Comparison of ENCODE assay signal across 32 cellular contexts in the genomic region with DNA sequence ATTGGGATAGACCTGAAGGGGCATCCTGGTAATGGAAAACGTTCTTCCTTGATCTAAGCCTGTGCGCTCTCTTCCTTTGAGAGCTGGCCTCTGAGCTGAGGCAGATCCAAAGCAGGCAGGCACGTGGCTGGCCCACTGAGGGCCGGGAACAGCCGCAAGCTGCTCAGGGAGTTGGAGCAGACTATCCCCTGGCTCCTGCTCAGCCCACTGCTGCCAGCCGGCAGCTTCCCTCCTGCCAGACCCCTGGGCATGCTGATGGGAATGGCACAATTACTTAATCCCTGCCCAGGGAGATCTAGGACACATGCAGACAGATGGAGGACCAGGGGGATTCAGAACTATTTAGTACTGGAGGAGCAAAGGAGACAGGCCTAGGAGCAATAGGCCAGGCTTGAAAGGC. TPM values are rescaled to one million over a fixed set of nuclear protein-coding genes. Genes with fewer than 3 reads are reported as not detected.
DNase-seq lines count a peak whose midpoint lies in the region; ATAC-seq and TF ChIP-seq lines count a peak whose summit lies in the region.
"Had no signal": no experiment of that assay in that cellular context is flagged by ENCODE, and none has a peak within 500 bp of the region (broad histone marks: within the 10 kb centered on the region; RNA-seq: fewer than 3 reads in every experiment).

No MANE protein-coding gene starts in this region.

- H2BK15ac ChIP-seq in H9 (ENCODE audit: low read depth, low read length), result no peak overlapping the region

- no peak overlapping the region for H2BK120ac ChIP-seq in H9 (ENCODE audit: low read depth, low read length, poor library complexity, severe bottlenecking)

- peaks cover 7 to 11% of the 10 kb centered on the region in 2 experiments for H3K4me1 Mint-ChIP-seq in H9
- H3K4me1 Mint-ChIP-seq in mesothelial cell of epicardium, result no peaks in the 10 kb centered on the region

- H4K5ac ChIP-seq in H9 (ENCODE audit: insufficient read length, low read depth, low read length), result no peak overlapping the region

- no peak overlapping the region for H3K4ac ChIP-seq in H9 (ENCODE audit: low read depth, low read length)

- no peak overlapping the region for H2AK5ac ChIP-seq in H9 (ENCODE audit: insufficient read length, low read length)

- no peak overlapping the region for H3K18ac ChIP-seq in H9 (ENCODE audit: insufficient read length, low read depth, low read length)

- no peaks in the 10 kb centered on the region for H3K9me3 ChIP-seq in H9 (ENCODE audit: control insufficient read depth, low read depth, low read length)
- H3K9me3 ChIP-seq: colonic mucosa had no signal

- no peak overlapping the region for H3K27ac ChIP-seq in H9 (ENCODE audit: insufficient read length, low read depth, low read length)
- H3K27ac ChIP-seq: colonic mucosa, HL-60 had no signal

- no peak overlapping the region for H3K9ac ChIP-seq in H9 (ENCODE audit: extremely low read depth, insufficient read length, low read length)

- H3K79me2 ChIP-seq in H9 (ENCODE audit: insufficient read depth, low read length), result no peaks in the 10 kb centered on the region

- H3K27ac Mint-ChIP-seq in H9 (peak overlapping the region in 1 of 3 experiments; percentile 18; a peak in 1 of 7 replicates), mesothelial cell of epicardium (no peak overlapping the region)
- H3K27ac Mint-ChIP-seq: activated CD4-positive, alpha-beta T cell treated with anti-CD3 and anti-CD28 coated beads for 36 hours; activated naive CD4-positive, alpha-beta T cell treated with anti-CD3 and anti-CD28 coated beads, Interleukin-2, amount 50 U/mL, for 24 hours; natural killer cell; stimulated activated naive B cell treated with anti-CD40 and anti-IgM and Interleukin-4, amounts not matched to agents 10 μg/mL and 1 μg/mL and 100 μg/mL, for 72 hours; T-helper 2 cell treated with Interferon-gamma antibody and Interleukin-4, amounts not matched to agents 5 μg/mL and 100 μg/mL, for 36 hours; type B pancreatic cell had no signal

- no peaks in the 10 kb centered on the region for H4K20me1 ChIP-seq in H9 (ENCODE audit: control insufficient read depth, insufficient read depth, insufficient read length)

- no peak overlapping the region for H4K8ac ChIP-seq in H9 (replicated peaks; ENCODE audit: insufficient read length, low read depth, low read length)

- no peak overlapping the region for H3K4me2 ChIP-seq in H9 (ENCODE audit: insufficient read depth, insufficient read length, low read length)

- DNase-seq in H9 (peak; percentile 33), anterior cingulate cortex (lab: John Stamatoyannopoulos, UW) (peak in 42 of 58 donors; percentile 3 to 70 (median 24)), islet precursor cell (peak; percentile 51), mesothelial cell of epicardium (ENCODE audit: low spot score in 2 of 2, unreplicated experiment in 2 of 2) (no peak), NCI-H1092 treated with DMSO at 0.1 percent for 48 hours (lab: John Stamatoyannopoulos, UW) (no peak)
- DNase-seq in activated CD4-positive, alpha-beta T cell treated with anti-CD3 and anti-CD28 coated beads, Interleukin-2, amount 50 U/mL, for 1 hour, result no peak
- DNase-seq: activated CD4-positive, alpha-beta T cell treated with anti-CD3 and anti-CD28 coated beads for 36 hours; activated T-cell treated with anti-CD3 and anti-CD28 coated beads for 4 hours; CD4-positive, alpha-beta memory T cell; colonic mucosa; effector memory CD4-positive, alpha-beta T cell; EL; erythroblast; HCEC 1CT; KBM-7; kidney; natural killer cell; NCI-H1105; NCI-H187; NCI-H510A treated with DMSO at 0.1 percent for 48 hours; SIG-M5; stimulated activated naive B cell treated with anti-CD40 and anti-IgM and Interleukin-4, amounts not matched to agents 10 μg/mL and 1 μg/mL and 100 μg/mL, for 72 hours had no signal

- H3K4me3 Mint-ChIP-seq in H9, result no peak overlapping the region
- H3K4me3 Mint-ChIP-seq in mesothelial cell of epicardium, result no peak overlapping the region
- H3K4me3 Mint-ChIP-seq: activated CD4-positive, alpha-beta T cell treated with anti-CD3 and anti-CD28 coated beads for 36 hours; activated naive CD4-positive, alpha-beta T cell treated with anti-CD3 and anti-CD28 coated beads, Interleukin-2, amount 50 U/mL, for 24 hours; CD4-positive, alpha-beta memory T cell; natural killer cell; stimulated activated naive B cell treated with anti-CD40 and anti-IgM and Interleukin-4, amounts not matched to agents 10 μg/mL and 1 μg/mL and 100 μg/mL, for 72 hours; T-helper 2 cell treated with Interferon-gamma antibody and Interleukin-4, amounts not matched to agents 5 μg/mL and 100 μg/mL, for 36 hours; type B pancreatic cell had no signal

- H3K27me3 Mint-ChIP-seq in H9 (ENCODE audit: low read depth) (no peaks in the 10 kb centered on the region; the same call in 1 of the 2 replicates), mesothelial cell of epicardium (ENCODE audit: low read depth) (peaks cover 39% of the 10 kb centered on the region)
- H3K27me3 Mint-ChIP-seq: activated CD4-positive, alpha-beta T cell treated with anti-CD3 and anti-CD28 coated beads for 36 hours; activated naive CD4-positive, alpha-beta T cell treated with anti-CD3 and anti-CD28 coated beads, Interleukin-2, amount 50 U/mL, for 24 hours had no signal

- H4K91ac ChIP-seq in H9 (ENCODE audit: insufficient read length, low read depth, low read length), result no peak overlapping the region

- H2BK12ac ChIP-seq in H9 (ENCODE audit: insufficient read length, low read depth, low read length), result no peak overlapping the region

- no peak for ATAC-seq in GM18498 (IDR thresholded peaks at IDR 0.05; ENCODE audit: unreplicated experiment)
- ATAC-seq: activated CD4-positive, alpha-beta T cell treated with anti-CD3 and anti-CD28 coated beads for 36 hours; natural killer cell; stimulated activated naive B cell treated with anti-CD40 and anti-IgM and Interleukin-4, amounts not matched to agents 10 μg/mL and 1 μg/mL and 100 μg/mL, for 72 hours had no signal

- H3K14ac ChIP-seq in H9 (ENCODE audit: insufficient read depth, low read length), result no peak overlapping the region

- TF ChIP-seq CTCF in H9 (conservative IDR thresholded peaks at IDR 0.05) (no peak), mesothelial cell of epicardium (IDR thresholded peaks at IDR 0.05; ENCODE audit: unreplicated experiment) (no peak)

- no peaks in the 10 kb centered on the region for H3K27me3 ChIP-seq in H9 (ENCODE audit: insufficient read depth, low read length)
- H3K27me3 ChIP-seq: colonic mucosa had no signal

- H3T11ph ChIP-seq in H9 (ENCODE audit: low read length), result no peak overlapping the region

- H3K23me2 ChIP-seq in H9 (ENCODE audit: insufficient read length, low read depth, low read length, poor library complexity, severe bottlenecking), result no peaks in the 10 kb centered on the region

- no peaks in the 10 kb centered on the region for H3K79me1 ChIP-seq in H9 (ENCODE audit: insufficient read depth, low read depth, low read length, poor library complexity, severe bottlenecking)

- no peak overlapping the region for H3K23ac ChIP-seq in H9 (ENCODE audit: insufficient read length, low read depth, low read length)

- H2BK20ac ChIP-seq in H9 (ENCODE audit: low read depth, low read length, poor library complexity, severe bottlenecking), result no peak overlapping the region

- H3K9me3 Mint-ChIP-seq in H9, result no peaks in the 10 kb centered on the region
- no peaks in the 10 kb centered on the region for H3K9me3 Mint-ChIP-seq in mesothelial cell of epicardium
- H3K9me3 Mint-ChIP-seq: activated naive CD4-positive, alpha-beta T cell treated with anti-CD3 and anti-CD28 coated beads, Interleukin-2, amount 50 U/mL, for 24 hours; natural killer cell; T-helper 2 cell treated with Interferon-gamma antibody and Interleukin-4, amounts not matched to agents 5 μg/mL and 100 μg/mL, for 36 hours; type B pancreatic cell had no signal

- H3K56ac ChIP-seq in H9 (ENCODE audit: insufficient read length, low read depth, low read length), result no peak overlapping the region

- no peak overlapping the region for H2AFZ ChIP-seq in H9 (ENCODE audit: low read length)

- H3K36me3 Mint-ChIP-seq in H9 (ENCODE audit: insufficient read depth in 1 of 3, low read depth in 3 of 3) (no peaks in the 10 kb centered on the region), mesothelial cell of epicardium (no peaks in the 10 kb centered on the region)
- H3K36me3 Mint-ChIP-seq: CD4-positive, alpha-beta memory T cell; natural killer cell; stimulated activated naive B cell treated with anti-CD40 and anti-IgM and Interleukin-4, amounts not matched to agents 10 μg/mL and 1 μg/mL and 100 μg/mL, for 72 hours; type B pancreatic cell had no signal

- no peak overlapping the region for H2BK5ac ChIP-seq in H9 (ENCODE audit: insufficient read length, low read length)

- H3K4me1 ChIP-seq in H9 (ENCODE audit: insufficient read depth, low read length), result no peaks in the 10 kb centered on the region
- H3K4me1 ChIP-seq: colonic mucosa had no signal

- WGBS in H9 (ENCODE audit: extremely low coverage, insufficient read length, low lambda C conversion rate), result no CpG with 5 or more reads among the region's 6 CpGs

RNA-seq across cellular contexts. Expression of a gene that starts 14.4 kb away (rescaled TPM):
- total RNA-seq in H9 (2021) (not detected in 2 replicates), mesothelial cell of epicardium (not detected in 3 replicates)
- total RNA-seq: activated CD4-positive, alpha-beta T cell treated with anti-CD3 and anti-CD28 coated beads for 36 hours; colonic mucosa; kidney; liver; M059J; mononuclear cell; natural killer cell; omental fat pad; skeletal muscle tissue had no signal

RNA-seq across cellular contexts. Expression of a gene that starts 49.7 kb away (rescaled TPM):
- not detected in 2 replicates for total RNA-seq in H9 (2021)
- total RNA-seq in mesothelial cell of epicardium, result 0.16 to 0.31 TPM (median 0.20 TPM) in 3 replicates

Comparison
In these comparisons a context has a peak if more than half of its experiments do, and no peak if none do; other contexts are left out.
1. DNase-seq: peak in H9 (single experiment), anterior cingulate cortex (42 of 58) and islet precursor cell (single experiment); none in activated CD4-positive, alpha-beta T cell treated with anti-CD3 and anti-CD28 coated beads, Interleukin-2, amount 50 U/mL, for 1 hour (single experiment), mesothelial cell of epicardium (0 of 2) and NCI-H1092 treated with DMSO at 0.1 percent for 48 hours (single experiment).